ENCODE assay signal across 9 cellular contexts in genomic region chr1:40825430-40825778, GRCh38. TPM values are rescaled to one million over a fixed set of nuclear protein-coding genes. Genes with fewer than 3 reads are reported as not detected.
DNase-seq lines count a peak whose midpoint lies in the region; ATAC-seq and TF ChIP-seq lines count a peak whose summit lies in the region.
"Had no signal": no experiment of that assay in that cellular context is flagged by ENCODE, and none has a peak within 500 bp of the region (broad histone marks: within the 10 kb centered on the region; RNA-seq: fewer than 3 reads in every experiment).

No MANE protein-coding gene starts in this region.

- peak; percentile 76 for ATAC-seq in GM18909 (IDR thresholded peaks at IDR 0.05; ENCODE audit: poor library complexity, unreplicated experiment)
- ATAC-seq in lung (ENCODE audit: insufficient read depth, low FRiP score): peak; percentile 30
- no peak for ATAC-seq in omental fat pad (ENCODE audit: low FRiP score)
- ATAC-seq in HG03432 (IDR thresholded peaks at IDR 0.05; ENCODE audit: unreplicated experiment): no peak
- no peak for ATAC-seq in HG03520 (IDR thresholded peaks at IDR 0.05; ENCODE audit: unreplicated experiment)
- ATAC-seq: Panc1 had no signal

- no peaks in the 10 kb centered on the region for H3K27me3 Mint-ChIP-seq in Calu3 (ENCODE audit: unreplicated experiment)

- intact Hi-C loops in Calu3 (cut with micrococcal nuclease; ENCODE audit: unreplicated experiment): no loop called here

- WGBS in lung, 2 donors: 39 to 41% methylated on average over 3 of the region's 3 CpGs

- H3K4me1 Mint-ChIP-seq in Calu3 (ENCODE audit: low read depth, unreplicated experiment): no peaks in the 10 kb centered on the region

- H3K36me3 Mint-ChIP-seq in Calu3 (ENCODE audit: insufficient read depth, unreplicated experiment): no peaks in the 10 kb centered on the region

- no peak overlapping the region for H3K27ac ChIP-seq in lung (ENCODE audit: low read depth in 1 of 2, low read length in 1 of 2)

- H3K9me3 ChIP-seq in lung (ENCODE audit: control insufficient read depth in 2 of 2, insufficient read depth in 1 of 2, low read length in 1 of 2): no peaks in the 10 kb centered on the region

- no peaks in the 10 kb centered on the region for H3K27me3 ChIP-seq in lung (ENCODE audit: control insufficient read depth, insufficient read depth)

- CTCF ChIA-PET in Calu3 (lab: Charles Lee): no interaction called here

- no TSS peak for BruUV-seq in Calu3 (replicated peaks; lab: Mats Ljungman, UMichigan)

- H3K9me3 Mint-ChIP-seq in Calu3 (ENCODE audit: low read depth, unreplicated experiment): no peaks in the 10 kb centered on the region

- no peaks in the 10 kb centered on the region for H3K36me3 ChIP-seq in lung (ENCODE audit: control insufficient read depth in 2 of 2, insufficient read depth in 2 of 2, low read length in 2 of 2)

- DNase-seq in Calu3: peak; percentile 17
- peak; percentile 53 for DNase-seq in NCI-H510A treated with DMSO at 0.1 percent for 48 hours (lab: John Stamatoyannopoulos, UW)
- DNase-seq in lung (ENCODE audit: low spot score): peak; percentile 43
- no peak for DNase-seq in activated effector memory CD4-positive, alpha-beta T cell treated with Interleukin-2 at 50 U/mL for 16 hours
- no peak for DNase-seq in omental fat pad (ENCODE audit: low spot score)

- peaks cover 0 to 17% of the 10 kb centered on the region in 2 donors for H3K4me1 ChIP-seq in lung (ENCODE audit: control insufficient read depth in 2 of 2, insufficient read depth in 2 of 2, low read length in 2 of 2)

- TF ChIP-seq CTCF in Calu3 (IDR thresholded peaks at IDR 0.05; ENCODE audit: unreplicated experiment) (no peak), lung (IDR thresholded peaks at IDR 0.05; ENCODE audit: control extremely low read depth, extremely low read depth) (no peak), omental fat pad (IDR thresholded peaks at IDR 0.05) (no peak)

- no peak overlapping the region for H3K27ac Mint-ChIP-seq in Calu3 (ENCODE audit: unreplicated experiment)

- no peak overlapping the region for H3K4me3 ChIP-seq in lung

- H3K4me3 Mint-ChIP-seq in Calu3 (ENCODE audit: low read depth, unreplicated experiment): no peak overlapping the region

RNA-seq across cellular contexts. Expression of gene CITED4, which starts 36.8 kb away (rescaled TPM):
- total RNA-seq in Calu3 (2022) (81.2 and 85.2 TPM in 2 replicates), lung (10 to 100 TPM in 1 of 2 donors, 1 to 10 TPM in 1; 7.4 to 15.1 TPM), omental fat pad (10 to 100 TPM in 3 of 4 donors, 1 to 10 TPM in 1; 5.8 to 21.6 (median 13.6) TPM)
- polyA plus RNA-seq in lung: 1 to 10 TPM; 4.7 to 7.9 TPM

RNA-seq across cellular contexts. Expression of gene KCNQ4, which starts 41.8 kb away (rescaled TPM):
- total RNA-seq in Calu3 (2022) (0.92 and 1.4 TPM in 2 replicates), lung (under 1 TPM; 0.63 to 0.98 TPM), omental fat pad (1 to 10 TPM in 1 of 4 donors, under 1 TPM in 3; 0.28 to 1.6 (median 0.83) TPM)
- under 1 TPM; 0.54 to 0.55 TPM for polyA plus RNA-seq in lung

Comparison
In these comparisons a context has a peak if more than half of its experiments do, and no peak if none do; other contexts are left out.
1. DNase-seq: peak in Calu3 (single experiment), NCI-H510A treated with DMSO at 0.1 percent for 48 hours (single experiment) and lung (single experiment); none in activated effector memory CD4-positive, alpha-beta T cell treated with Interleukin-2 at 50 U/mL for 16 hours (single experiment) and omental fat pad (single experiment).
2. ATAC-seq: peak in GM18909 (single experiment) and lung (single experiment); none in omental fat pad (single experiment), HG03432 (single experiment) and HG03520 (single experiment).